ENCODE assay signal across 16 cellular contexts in genomic region chr14:58865520-58866281, GRCh38.
DNase-seq lines count a peak whose midpoint lies in the region; ATAC-seq and TF ChIP-seq lines count a peak whose summit lies in the region.
"Had no signal": no experiment of that assay in that cellular context is flagged by ENCODE, and none has a peak within 500 bp of the region (broad histone marks: within the 10 kb centered on the region; RNA-seq: fewer than 3 reads in every experiment).

No MANE protein-coding gene starts in this region.

- no peak for ATAC-seq in HG02759 (IDR thresholded peaks at IDR 0.05; ENCODE audit: unreplicated experiment)
- no peak for ATAC-seq in activated CD4-positive, alpha-beta T cell treated with anti-CD3 and anti-CD28 coated beads for 36 hours
- no peak for ATAC-seq in HG02678 (IDR thresholded peaks at IDR 0.05; ENCODE audit: unreplicated experiment)
- ATAC-seq: gastroesophageal sphincter; natural killer cell treated with Interleukin-12 subunit alpha and Interleukin-12 subunit beta and Interleukin-15 and Interleukin-18, amount 100 ng/mL, for 72 hours had no signal

- POLR2A ChIA-PET in activated CD4-positive, alpha-beta T cell treated with anti-CD3 and anti-CD28 coated beads for 36 hours (lab: Charles Lee) = no interaction called here

- no peak overlapping the region for H3K27ac Mint-ChIP-seq in activated CD4-positive, alpha-beta T cell treated with anti-CD3 and anti-CD28 coated beads for 36 hours
- H3K27ac Mint-ChIP-seq: activated B cell treated with CpG ODN at 0.5 μM for 24 hours; natural killer cell treated with Interleukin-12 subunit alpha and Interleukin-12 subunit beta and Interleukin-15 and Interleukin-18, amount 100 ng/mL, for 72 hours had no signal

- CTCF ChIA-PET in activated CD4-positive, alpha-beta T cell treated with anti-CD3 and anti-CD28 coated beads for 36 hours (lab: Charles Lee) = interaction anchor here (1.3 kb wide), 1 partner anchor 9 kb away, joined by 5 read pairs; no protein-coding TSS in a partner anchor

- intact Hi-C loops in activated CD4-positive, alpha-beta T cell treated with anti-CD3 and anti-CD28 coated beads for 36 hours (cut with DNase I, micrococcal nuclease) = no loop called here

- peak; percentile 61 for DNase-seq in AG09309 (ENCODE audit: low read depth)
- DNase-seq in RPMI7951 (ENCODE audit: low read depth) = peak; percentile 63
- peak; percentile 88 for DNase-seq in fibroblast of pulmonary artery (ENCODE audit: low read depth)
- peak; percentile 25 for DNase-seq in myocyte (ENCODE audit: low read depth)
- DNase-seq in activated CD4-positive, alpha-beta T cell treated with anti-CD3 and anti-CD28 coated beads for 36 hours = no peak
- no peak for DNase-seq in GM19238 (ENCODE audit: insufficient read length, low spot score)
- DNase-seq: activated B cell treated with CpG ODN at 0.5 μM for 24 hours; activated CD8-positive, alpha-beta memory T cell treated with anti-CD3 and anti-CD28 coated beads, Interleukin-2, amount 50 U/mL, for 4 hours; kidney; NCI-H1105 treated with DMSO at 0.1 percent for 48 hours; NCI-H2227 treated with DMSO at 0.1 percent for 48 hours; stimulated activated CD4-positive, alpha-beta T cell treated with anti-CD3 and anti-CD28 coated beads, Interleukin-12 subunit alpha, Interleukin-12 subunit beta, amount 100 ng/mL, for 4 hours had no signal

- H3K36me3 Mint-ChIP-seq in activated CD4-positive, alpha-beta T cell treated with anti-CD3 and anti-CD28 coated beads for 36 hours (ENCODE audit: low read depth) = no peaks in the 10 kb centered on the region
- H3K36me3 Mint-ChIP-seq: natural killer cell treated with Interleukin-12 subunit alpha and Interleukin-12 subunit beta and Interleukin-15 and Interleukin-18, amount 100 ng/mL, for 72 hours had no signal

- no peaks in the 10 kb centered on the region for H3K4me1 Mint-ChIP-seq in activated CD4-positive, alpha-beta T cell treated with anti-CD3 and anti-CD28 coated beads for 36 hours
- H3K4me1 Mint-ChIP-seq: activated B cell treated with CpG ODN at 0.5 μM for 24 hours had no signal

- no peaks in the 10 kb centered on the region for H3K9me3 Mint-ChIP-seq in activated CD4-positive, alpha-beta T cell treated with anti-CD3 and anti-CD28 coated beads for 36 hours (ENCODE audit: low read depth)
- H3K9me3 Mint-ChIP-seq: activated B cell treated with CpG ODN at 0.5 μM for 24 hours had no signal

- peaks cover 5% of the 10 kb centered on the region for H3K27me3 Mint-ChIP-seq in activated CD4-positive, alpha-beta T cell treated with anti-CD3 and anti-CD28 coated beads for 36 hours
- H3K27me3 Mint-ChIP-seq: activated B cell treated with CpG ODN at 0.5 μM for 24 hours had no signal

- TF ChIP-seq CTCF in AG09309 (IDR thresholded peaks at IDR 0.05; ENCODE audit: control insufficient read depth, insufficient read depth, low read depth, low read length, missing control alignments) (no peak), fibroblast of pulmonary artery (IDR thresholded peaks at IDR 0.05; ENCODE audit: low read length, missing control alignments) (no peak)

- H3K4me3 ChIP-seq in AG09309 (ENCODE audit: control insufficient read depth, low read depth, low read length) = no peak overlapping the region
- H3K4me3 ChIP-seq in fibroblast of pulmonary artery (replicated peaks; ENCODE audit: low read depth, low read length) = no peak overlapping the region
- H3K4me3 ChIP-seq: gastroesophageal sphincter had no signal

- no peak overlapping the region for H3K4me3 Mint-ChIP-seq in activated CD4-positive, alpha-beta T cell treated with anti-CD3 and anti-CD28 coated beads for 36 hours
- H3K4me3 Mint-ChIP-seq: activated B cell treated with CpG ODN at 0.5 μM for 24 hours; natural killer cell treated with Interleukin-12 subunit alpha and Interleukin-12 subunit beta and Interleukin-15 and Interleukin-18, amount 100 ng/mL, for 72 hours had no signal

Comparison
In these comparisons a context has a peak if more than half of its experiments do, and no peak if none do; other contexts are left out.
1. DNase-seq: peak in AG09309 (single experiment), RPMI7951 (single experiment), fibroblast of pulmonary artery (single experiment) and myocyte (single experiment); none in activated CD4-positive, alpha-beta T cell treated with anti-CD3 and anti-CD28 coated beads for 36 hours (single experiment) and GM19238 (single experiment).